Comparison of ENCODE assay signal across 1 cellular context in genomic region chr6:116570856-116571682, GRCh38.
TF ChIP-seq lines count a peak whose summit lies in the region.

Gene RWDD1, plus strand, starts transcription at chr6:116571504. Its CDS starts 79 bp downstream, at chr6:116571583.

TF ChIP-seq in K562, 482 proteins besides CTCF, POLR2A, EP300 and RAD21 (continued from another document and continues in another):
- TF ChIP-seq NKRF (IDR thresholded peaks at IDR 0.05; ENCODE audit: borderline replicate concordance), result peak; percentile 82
- no peak for TF ChIP-seq BRCA1 (IDR thresholded peaks at IDR 0.05)
- TF ChIP-seq BRCA1 (CRISPR knock-in tag; IDR thresholded peaks at IDR 0.05), result no peak
- no peak for TF ChIP-seq IRF1 (CRISPR knock-in tag; IDR thresholded peaks at IDR 0.05; ENCODE audit: borderline replicate concordance)
- TF ChIP-seq PTBP1 (IDR thresholded peaks at IDR 0.05; ENCODE audit: low read depth, low read length), result no peak
- TF ChIP-seq NR2C1 (IDR thresholded peaks at IDR 0.05), result no peak
- peak; percentile 53 for TF ChIP-seq NR2C1 (tag; IDR thresholded peaks at IDR 0.05)
- no peak for TF ChIP-seq ADNP (tag; IDR thresholded peaks at IDR 0.05)
- TF ChIP-seq SMARCB1 (IDR thresholded peaks at IDR 0.05; ENCODE audit: insufficient read length, low read depth), result no peak
- no peak for TF ChIP-seq MCM3 (IDR thresholded peaks at IDR 0.05)
- 0 out of 2 replicates have a peak, but pooled peaks have one; percentile 33 for TF ChIP-seq RFX5 (IDR thresholded peaks at IDR 0.05; ENCODE audit: low read depth, low read length)
- TF ChIP-seq POLR3G (IDR thresholded peaks at IDR 0.05; ENCODE audit: extremely low read depth, insufficient read length, insufficient replicate concordance), result no peak
- peak; percentile 19; the same call in 1 of the 2 replicates for TF ChIP-seq MYNN (IDR thresholded peaks at IDR 0.05)
- no peak for TF ChIP-seq MYNN (CRISPR knock-in tag; IDR thresholded peaks at IDR 0.05)
- 0 out of 2 replicates have a peak, but pooled peaks have one; percentile 32 for TF ChIP-seq GATAD2A (IDR thresholded peaks at IDR 0.05)
- TF ChIP-seq TBP (optimal IDR thresholded peaks at IDR 0.05; ENCODE audit: low read depth, low read length), result peak; percentile 80
- TF ChIP-seq CUX1 (CRISPR knock-in tag; IDR thresholded peaks at IDR 0.05), result no peak
- peak; percentile 7; the same call in 1 of the 2 replicates for TF ChIP-seq TCF3 (CRISPR knock-in tag; IDR thresholded peaks at IDR 0.05)
- no peak for TF ChIP-seq SIRT6 (IDR thresholded peaks at IDR 0.05; ENCODE audit: low read depth, low read length)
- TF ChIP-seq SETDB1 (IDR thresholded peaks at IDR 0.05; ENCODE audit: low read length), result no peak
- no peak for TF ChIP-seq SMARCC2 (IDR thresholded peaks at IDR 0.05; ENCODE audit: low read depth)
- no peak for TF ChIP-seq ZNF217 (CRISPR knock-in tag; IDR thresholded peaks at IDR 0.05)
- peak; percentile 12 for TF ChIP-seq MXI1 (IDR thresholded peaks at IDR 0.05; ENCODE audit: low read depth, low read length)
- no peak; the same call in 1 of the 2 replicates for TF ChIP-seq ETV5 (CRISPR knock-in tag; IDR thresholded peaks at IDR 0.05; ENCODE audit: low read depth)
- no peak for TF ChIP-seq BACH1 (tag; IDR thresholded peaks at IDR 0.05)
- no peak for TF ChIP-seq ZNF165 (CRISPR knock-in tag; IDR thresholded peaks at IDR 0.05; ENCODE audit: borderline replicate concordance)
- TF ChIP-seq HCFC1 (IDR thresholded peaks at IDR 0.05; ENCODE audit: low read depth, low read length), result peak; percentile 89
- TF ChIP-seq ZNF583 (CRISPR knock-in tag; IDR thresholded peaks at IDR 0.05), result no peak
- peak; percentile 29 for TF ChIP-seq RBM22 (IDR thresholded peaks at IDR 0.05; ENCODE audit: low read depth, low read length, poor library complexity, severe bottlenecking)
- no peak for TF ChIP-seq TSC22D4 (tag; IDR thresholded peaks at IDR 0.05)
- TF ChIP-seq TAF1 (IDR thresholded peaks at IDR 0.05; ENCODE audit: control insufficient read depth, extremely low read depth, insufficient read depth, low read length, severe bottlenecking), result peak; percentile 69
- no peak for TF ChIP-seq ZNF561 (CRISPR knock-in tag; conservative IDR thresholded peaks at IDR 0.05)
- no peak for TF ChIP-seq COPS2 (conservative IDR thresholded peaks at IDR 0.05)
- TF ChIP-seq FOXA3 (CRISPR knock-in tag; conservative IDR thresholded peaks at IDR 0.05 in 1 of 2, IDR thresholded peaks at IDR 0.05 in 1 of 2), result no peak
- no peak for TF ChIP-seq HNRNPL (IDR thresholded peaks at IDR 0.05; ENCODE audit: low read depth, low read length)
- no peak for TF ChIP-seq OTX1 (CRISPR knock-in tag; IDR thresholded peaks at IDR 0.05)
- no peak for TF ChIP-seq TEAD2 (tag; IDR thresholded peaks at IDR 0.05)
- TF ChIP-seq SIN3B (IDR thresholded peaks at IDR 0.05; ENCODE audit: low read depth), result peak; percentile 87
- TF ChIP-seq ZNF696 (CRISPR knock-in tag; conservative IDR thresholded peaks at IDR 0.05), result no peak
- no peak for TF ChIP-seq DLX4 (CRISPR knock-in tag; IDR thresholded peaks at IDR 0.05)
- peak; percentile 89 for TF ChIP-seq POLR2AphosphoS5 (IDR thresholded peaks at IDR 0.05; ENCODE audit: control insufficient read depth, insufficient read depth, low read depth, low read length)
- no peak for TF ChIP-seq AFF1 (IDR thresholded peaks at IDR 0.05; ENCODE audit: low read depth in 1 of 2, partially characterized antibody in 2 of 2)
- TF ChIP-seq MEIS2 (IDR thresholded peaks at IDR 0.05; ENCODE audit: partially characterized antibody), result peak; percentile 91
- TF ChIP-seq NR3C1 (CRISPR knock-in tag; IDR thresholded peaks at IDR 0.05), result no peak
- TF ChIP-seq TRIM24 (IDR thresholded peaks at IDR 0.05), result peak in 1 of 2 experiments; percentile 47; a peak in 1 of 4 replicates
- no peak for TF ChIP-seq HNRNPUL1 (IDR thresholded peaks at IDR 0.05; ENCODE audit: low read length)
- 0 out of 2 replicates have a peak, but pooled peaks have one; percentile 55 for TF ChIP-seq ZNF766 (CRISPR knock-in tag; conservative IDR thresholded peaks at IDR 0.05)
- TF ChIP-seq ZNF121 (CRISPR knock-in tag; conservative IDR thresholded peaks at IDR 0.05), result no peak
- TF ChIP-seq FOXP4 (CRISPR knock-in tag; IDR thresholded peaks at IDR 0.05; ENCODE audit: borderline replicate concordance), result no peak
- no peak for TF ChIP-seq ZNF592 (IDR thresholded peaks at IDR 0.05)
- TF ChIP-seq KHSRP (IDR thresholded peaks at IDR 0.05), result no peak
- TF ChIP-seq TCF15 (CRISPR knock-in tag; IDR thresholded peaks at IDR 0.05), result no peak
- TF ChIP-seq ZSCAN29 (IDR thresholded peaks at IDR 0.05), result no peak
